6 cellular contexts compared by ENCODE assay signal in the genomic region with DNA sequence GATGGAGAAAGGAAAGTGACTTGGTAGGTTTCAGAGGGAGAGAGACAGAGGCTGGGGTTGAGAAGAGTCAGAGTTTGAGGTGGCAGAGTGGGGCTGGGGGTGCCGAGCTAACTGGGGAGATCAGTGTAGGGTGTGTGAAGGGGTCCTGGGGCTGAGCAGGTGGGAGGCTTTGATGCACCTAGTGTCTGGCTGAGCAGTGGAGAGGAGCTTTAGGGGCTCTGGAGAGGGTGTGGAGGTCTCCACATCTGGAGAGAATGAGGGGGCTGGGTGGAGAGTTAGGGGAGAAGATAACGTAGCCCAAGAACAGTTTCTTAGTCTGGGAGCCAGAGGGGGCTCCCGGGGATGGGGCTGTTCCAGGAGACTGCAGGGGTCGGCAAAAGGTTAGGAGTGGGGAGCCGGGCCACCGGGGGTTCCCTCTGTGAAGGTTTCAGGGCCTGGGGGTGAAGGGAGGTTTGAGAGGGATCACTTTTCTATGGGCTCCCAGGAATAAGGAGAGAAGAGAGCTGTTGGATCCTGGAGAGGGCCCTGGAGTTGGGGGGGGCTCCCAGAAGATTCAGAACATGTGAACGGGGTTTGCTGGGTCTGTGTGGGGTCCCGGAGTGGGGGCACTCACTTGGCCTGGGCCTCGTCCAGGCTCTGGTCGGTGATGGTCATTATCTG. TPM values are rescaled to one million over a fixed set of nuclear protein-coding genes. Genes with fewer than 3 reads are reported as not detected.
DNase-seq lines count a peak whose midpoint lies in the region; ATAC-seq and TF ChIP-seq lines count a peak whose summit lies in the region.

No MANE protein-coding gene starts in this region.

- POLR2A ChIA-PET in HEK293 (lab: Yijun Ruan, JAX) = interaction anchor here (1.2 to 2.1 kb wide), 4 partner anchors 10 to 20 kb away, joined by 3 to 5 read pairs (median 5); a partner anchor contains a TSS

- peaks cover 6% of the 10 kb centered on the region for H3K4me1 ChIP-seq in HEK293 (ENCODE audit: control insufficient read depth, insufficient read depth, low read length)
- peaks cover 23 to 29% of the 10 kb centered on the region in 2 donors for H3K4me1 ChIP-seq in neuronal stem cell (ENCODE audit: control insufficient read depth in 2 of 2, insufficient read depth in 1 of 2, low read depth in 1 of 2, low read length in 2 of 2)

- H2AK5ac ChIP-seq in neuronal stem cell (ENCODE audit: low read depth, low read length) = peak overlapping the region; percentile 59

- no peak overlapping the region for H4K8ac ChIP-seq in neuronal stem cell (ENCODE audit: low read depth, low read length)

- peak overlapping the region; percentile 31 for H3K14ac ChIP-seq in neuronal stem cell (ENCODE audit: low read length)

- H2BK120ac ChIP-seq in neuronal stem cell (ENCODE audit: low read depth, low read length) = peak overlapping the region; percentile 43

- TF ChIP-seq CTCF in HEK293 (tag by site-specific recombination; IDR thresholded peaks at IDR 0.05) (no peak), cardiac fibroblast (IDR thresholded peaks at IDR 0.05; ENCODE audit: low read depth, low read length) (no peak)

- H3K36me3 ChIP-seq in HEK293 (ENCODE audit: control insufficient read depth in 2 of 2, insufficient read depth in 1 of 2, low read length in 2 of 2) (peaks cover 0 to 29% of the 10 kb centered on the region in 2 experiments; a peak in 1 of 3 replicates), neuronal stem cell (replicated peaks in 1 of 2; ENCODE audit: control insufficient read depth in 2 of 2, insufficient read depth in 2 of 2, low read length in 2 of 2) (peaks cover 14 to 31% of the 10 kb centered on the region in 2 donors)

- no peak overlapping the region for H3K23ac ChIP-seq in neuronal stem cell (ENCODE audit: low read depth, low read length, poor library complexity)

- peaks cover 7% of the 10 kb centered on the region for H3K79me1 ChIP-seq in neuronal stem cell (ENCODE audit: low read depth, low read length)

- H3K4ac ChIP-seq in neuronal stem cell (ENCODE audit: low read length) = peak overlapping the region; percentile 78

- no peak overlapping the region for H4K91ac ChIP-seq in neuronal stem cell (ENCODE audit: low read depth, low read length, poor library complexity)

- no peak overlapping the region for H2BK12ac ChIP-seq in neuronal stem cell (ENCODE audit: low read length)

- no peaks in the 10 kb centered on the region for H3K27me3 ChIP-seq in neuronal stem cell (ENCODE audit: control insufficient read depth in 3 of 3, insufficient read depth in 3 of 3, low read depth in 1 of 3, low read length in 3 of 3)

- H3K4me3 ChIP-seq in HEK293 (ENCODE audit: low read depth, low read length) (peak overlapping the region; percentile 62), cardiac fibroblast (replicated peaks in 1 of 2; ENCODE audit: low read depth in 2 of 2, low read length in 2 of 2) (peak overlapping the region; percentile 67 to 70), neuronal stem cell (ENCODE audit: low read length in 2 of 2) (peak overlapping the region; percentile 75 to 88)

- DNase-seq in cardiac fibroblast (ENCODE audit: low read depth in 2 of 2) (no peak), neuronal stem cell (ENCODE audit: low spot score) (no peak), GF-D8 (lab: John Stamatoyannopoulos, UW) (no peak), RPMI8226 (no peak)

- H3K27ac ChIP-seq in HEK293 (ENCODE audit: extremely low read depth, low read depth, low read length) (peak overlapping the region; percentile 77), neuronal stem cell (replicated peaks; ENCODE audit: low read length) (peak overlapping the region; percentile 82)

- no peak for ATAC-seq in GM18517 (IDR thresholded peaks at IDR 0.05; ENCODE audit: unreplicated experiment)

- H2BK5ac ChIP-seq in neuronal stem cell (ENCODE audit: low read length) = peak overlapping the region; percentile 96

- CTCF ChIA-PET in HEK293 (lab: Yijun Ruan, JAX) = interaction anchor here (0.6 to 1.1 kb wide), 3 partner anchors 12 to 71 kb away, joined by 3 to 5 read pairs (median 3); no protein-coding TSS in a partner anchor

- H2BK15ac ChIP-seq in neuronal stem cell (ENCODE audit: low read length) = peak overlapping the region; percentile 64

- peak overlapping the region; percentile 92 for H3K4me2 ChIP-seq in neuronal stem cell (ENCODE audit: insufficient read depth, low read length, poor library complexity, severe bottlenecking)

- no peak overlapping the region for H2AFZ ChIP-seq in neuronal stem cell (ENCODE audit: low read length)

- H3K9me3 ChIP-seq in HEK293 (ENCODE audit: control insufficient read depth, insufficient read depth, low read depth, low read length) (no peaks in the 10 kb centered on the region), neuronal stem cell (replicated peaks in 1 of 2; ENCODE audit: control insufficient read depth in 2 of 2, insufficient read depth in 1 of 2, low read depth in 1 of 2, low read length in 2 of 2) (no peaks in the 10 kb centered on the region)

- H3K18ac ChIP-seq in neuronal stem cell (ENCODE audit: low read length) = peak overlapping the region; percentile 92

- no CpG with 5 or more reads among the region's 10 CpGs for WGBS in neuronal stem cell (ENCODE audit: extremely low coverage in 2 of 2, insufficient read length in 2 of 2, insufficient replicate concordance in 1 of 2), 2 donors

- peak overlapping the region; percentile 82 for H3K9ac ChIP-seq in neuronal stem cell (ENCODE audit: low read depth, low read length, poor library complexity)

TF ChIP-seq in HEK293, 187 proteins besides CTCF, POLR2A, EP300 and RAD21 (continues in another document):
- peak; percentile 87 for TF ChIP-seq GLIS2 (tag by site-specific recombination; IDR thresholded peaks at IDR 0.05)
- TF ChIP-seq YY1 (tag by site-specific recombination; IDR thresholded peaks at IDR 0.05) = no peak
- peak; percentile 58; the same call in 1 of the 2 replicates for TF ChIP-seq GLIS1 (tag by site-specific recombination; IDR thresholded peaks at IDR 0.05)
- TF ChIP-seq ZFP41 (tag by site-specific recombination; IDR thresholded peaks at IDR 0.05; ENCODE audit: borderline replicate concordance) = no peak
- 0 out of 2 replicates have a peak, but pooled peaks have one; percentile 21 for TF ChIP-seq ZBTB48 (tag by site-specific recombination; IDR thresholded peaks at IDR 0.05)
- TF ChIP-seq ZBTB20 (tag by site-specific recombination; IDR thresholded peaks at IDR 0.05) = peak; percentile 29; the same call in 1 of the 2 replicates
- no peak for TF ChIP-seq ZBTB1 (tag by site-specific recombination; IDR thresholded peaks at IDR 0.05)
- peak; percentile 53; the same call in 1 of the 2 replicates for TF ChIP-seq ZNF341 (tag by site-specific recombination; IDR thresholded peaks at IDR 0.05; ENCODE audit: low read depth)
- TF ChIP-seq PRDM1 (tag by site-specific recombination; IDR thresholded peaks at IDR 0.05) = 0 out of 2 replicates have a peak, but pooled peaks have one; percentile 32
- no peak for TF ChIP-seq ZNF121 (tag by site-specific recombination; IDR thresholded peaks at IDR 0.05)
- no peak for TF ChIP-seq ZNF354C (tag by site-specific recombination; IDR thresholded peaks at IDR 0.05; ENCODE audit: borderline replicate concordance, low read depth)
- TF ChIP-seq ZBTB7A (tag by site-specific recombination; IDR thresholded peaks at IDR 0.05; ENCODE audit: low read depth) = peak; percentile 19; the same call in 1 of the 2 replicates
- no peak for TF ChIP-seq ZNF510 (tag by site-specific recombination; IDR thresholded peaks at IDR 0.05; ENCODE audit: insufficient replicate concordance)
- no peak for TF ChIP-seq ZBTB8A (tag by site-specific recombination; IDR thresholded peaks at IDR 0.05)
- TF ChIP-seq, protein P1, sequence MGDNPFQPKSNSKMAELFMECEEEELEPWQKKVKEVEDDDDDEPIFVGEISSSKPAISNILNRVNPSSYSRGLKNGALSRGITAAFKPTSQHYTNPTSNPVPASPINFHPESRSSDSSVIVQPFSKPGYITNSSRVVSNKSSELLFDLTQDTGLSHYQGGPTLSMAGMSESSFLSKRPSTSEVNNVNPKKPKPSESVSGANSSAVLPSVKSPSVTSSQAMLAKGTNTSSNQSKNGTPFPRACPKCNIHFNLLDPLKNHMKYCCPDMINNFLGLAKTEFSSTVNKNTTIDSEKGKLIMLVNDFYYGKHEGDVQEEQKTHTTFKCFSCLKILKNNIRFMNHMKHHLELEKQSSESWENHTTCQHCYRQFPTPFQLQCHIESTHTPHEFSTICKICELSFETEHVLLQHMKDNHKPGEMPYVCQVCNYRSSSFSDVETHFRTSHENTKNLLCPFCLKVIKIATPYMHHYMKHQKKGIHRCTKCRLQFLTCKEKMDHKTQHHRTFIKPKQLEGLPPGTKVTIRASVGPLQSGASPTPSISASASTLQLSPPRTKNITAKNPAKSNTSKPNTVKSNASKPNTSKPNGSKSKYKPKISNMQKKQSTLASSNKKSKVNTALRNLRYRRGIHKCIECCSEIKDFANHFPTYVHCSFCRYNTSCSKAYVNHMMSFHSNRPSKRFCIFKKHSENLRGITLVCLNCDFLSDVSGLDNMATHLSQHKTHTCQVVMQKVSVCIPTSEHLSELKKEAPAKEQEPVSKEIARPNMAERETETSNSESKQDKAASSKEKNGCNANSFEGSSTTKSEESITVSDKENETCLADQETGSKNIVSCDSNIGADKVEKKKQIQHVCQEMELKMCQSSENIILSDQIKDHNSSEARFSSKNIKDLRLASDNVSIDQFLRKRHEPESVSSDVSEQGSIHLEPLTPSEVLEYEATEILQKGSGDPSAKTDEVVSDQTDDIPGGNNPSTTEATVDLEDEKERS (tag by site-specific recombination; IDR thresholded peaks at IDR 0.05) = no peak
- TF ChIP-seq ZNF843 (tag by site-specific recombination; IDR thresholded peaks at IDR 0.05) = no peak

RNA-seq across cellular contexts. Expression of a gene that starts 0.8 kb away (rescaled TPM):
- 154 TPM for polyA plus RNA-seq in neuronal stem cell (2013, experiment 1 of 2)
- polyA plus RNA-seq in neuronal stem cell (2013, experiment 2 of 2) = 155 TPM

RNA-seq across cellular contexts. Expression of a gene that starts 3.2 kb away (rescaled TPM):
- polyA plus RNA-seq in neuronal stem cell (2013, experiment 1 of 2) = 4.2 TPM
- 4.2 TPM for polyA plus RNA-seq in neuronal stem cell (2013, experiment 2 of 2)

RNA-seq across cellular contexts. Expression of a gene that starts 5.2 kb away (rescaled TPM):
- polyA plus RNA-seq in neuronal stem cell (2013, experiment 1 of 2) = 19.9 TPM
- polyA plus RNA-seq in neuronal stem cell (2013, experiment 2 of 2) = 18.7 TPM

RNA-seq across cellular contexts. Expression of a gene that starts 11.0 kb away (rescaled TPM):
- 152 TPM for polyA plus RNA-seq in neuronal stem cell (2013, experiment 1 of 2)
- polyA plus RNA-seq in neuronal stem cell (2013, experiment 2 of 2) = 145 TPM

RNA-seq across cellular contexts. Expression of a gene that starts 13.3 kb away (rescaled TPM):
- 110 TPM for polyA plus RNA-seq in neuronal stem cell (2013, experiment 1 of 2)
- 106 TPM for polyA plus RNA-seq in neuronal stem cell (2013, experiment 2 of 2)
